Comparison of ENCODE assay signal across 21 cellular contexts in the genomic region with DNA sequence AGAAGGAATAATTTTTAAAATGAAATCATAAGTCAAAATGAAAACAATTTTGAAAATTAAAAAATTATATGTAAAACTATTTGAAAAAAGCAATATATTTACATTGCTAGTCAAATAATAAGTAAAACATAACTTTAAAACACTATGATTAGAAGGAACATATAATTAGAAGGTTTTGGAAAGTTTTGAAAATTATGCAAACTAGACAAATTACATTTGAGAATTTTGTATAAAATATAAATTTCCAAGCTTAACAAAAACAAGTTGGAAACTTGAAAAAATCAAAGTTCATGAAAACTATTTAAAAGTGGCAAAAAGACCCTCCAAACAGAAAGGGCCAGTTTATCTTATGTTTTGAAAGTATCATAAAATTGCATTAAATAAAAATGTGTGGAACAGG.
DNase-seq lines count a peak whose midpoint lies in the region; ATAC-seq, FAIRE-seq and TF ChIP-seq lines count a peak whose summit lies in the region.
"Had no signal": no experiment of that assay in that cellular context is flagged by ENCODE, and none has a peak within 500 bp of the region (broad histone marks: within the 10 kb centered on the region; RNA-seq: fewer than 3 reads in every experiment).

No MANE protein-coding gene starts in this region.

- no peaks in the 10 kb centered on the region for H3K36me3 ChIP-seq in IMR-90 (ENCODE audit: control insufficient read depth, insufficient read depth, low read length)
- no peaks in the 10 kb centered on the region for H3K36me3 ChIP-seq in pancreas
- no peaks in the 10 kb centered on the region for H3K36me3 ChIP-seq in A673 (ENCODE audit: insufficient read depth, low read length, poor library complexity, severe bottlenecking)
- H3K36me3 ChIP-seq: BLaER1, HAP-1 had no signal

- TF ChIP-seq CTCF in A549 (IDR thresholded peaks at IDR 0.05) = no peak
- no peak for TF ChIP-seq CTCF in IMR-90 (conservative IDR thresholded peaks at IDR 0.05; ENCODE audit: low read depth, low read length)
- no peak for TF ChIP-seq CTCF in pancreas (IDR thresholded peaks at IDR 0.05)
- TF ChIP-seq CTCF in A673 (conservative IDR thresholded peaks at IDR 0.05; ENCODE audit: low read depth, low read length) = no peak

- H4K5ac ChIP-seq in IMR-90 (ENCODE audit: low read depth, low read length) = no peak overlapping the region

- CTCF ChIA-PET in A549 (lab: Yijun Ruan, JAX) = no interaction called here
- CTCF ChIA-PET in IMR-90 (lab: Yijun Ruan, JAX) = no interaction called here
- CTCF ChIA-PET in A673 (lab: Charles Lee) = no interaction called here

- H3K27ac ChIP-seq in A549 = no peak overlapping the region
- H3K27ac ChIP-seq in IMR-90 (ENCODE audit: insufficient read depth, low read length) = no peak overlapping the region
- H3K27ac ChIP-seq in pancreas = no peak overlapping the region
- H3K27ac ChIP-seq in A673 (ENCODE audit: low read depth, low read length, poor library complexity, severe bottlenecking) = no peak overlapping the region
- H3K27ac ChIP-seq: BLaER1, C4-2B had no signal

- H4K20me1 ChIP-seq in IMR-90 (ENCODE audit: insufficient read depth, low read length) = no peaks in the 10 kb centered on the region
- H4K20me1 ChIP-seq: BLaER1 had no signal

- H3K27me3 ChIP-seq in IMR-90 (ENCODE audit: control insufficient read depth, insufficient read depth, low read length) (no peaks in the 10 kb centered on the region), pancreas (no peaks in the 10 kb centered on the region), A673 (replicated peaks; ENCODE audit: insufficient read depth, low read depth, low read length, poor library complexity) (no peaks in the 10 kb centered on the region)
- H3K27me3 ChIP-seq: BLaER1 had no signal

- H2BK15ac ChIP-seq in IMR-90 (ENCODE audit: low read depth, low read length) = no peak overlapping the region

- ATAC-seq in A549 (no peak), IMR-90 (ENCODE audit: low read depth) (no peak), pancreas (no peak), HG03159 (IDR thresholded peaks at IDR 0.05; ENCODE audit: unreplicated experiment) (no peak), GM18907 (IDR thresholded peaks at IDR 0.05; ENCODE audit: unreplicated experiment) (no peak)
- ATAC-seq: CD8-positive, alpha-beta T cell had no signal

- intact Hi-C loops in IMR-90 (cut with micrococcal nuclease) = no loop called here
- intact Hi-C loops in pancreas (cut with DNase I) = no loop called here
- intact Hi-C loops in A673 (cut with micrococcal nuclease; ENCODE audit: unreplicated experiment) = no loop called here

- H3K79me1 ChIP-seq in IMR-90 (ENCODE audit: low read depth in 1 of 2, low read length in 2 of 2) = no peaks in the 10 kb centered on the region

- H3K4me2 ChIP-seq in A549 = no peak overlapping the region
- no peak overlapping the region for H3K4me2 ChIP-seq in IMR-90 (ENCODE audit: low read depth, low read length)
- H3K4me2 ChIP-seq: BLaER1 had no signal

- H2AK9ac ChIP-seq in IMR-90 (replicated peaks; ENCODE audit: low read depth, low read length, poor library complexity) = no peak overlapping the region

- no peak overlapping the region for H3K56ac ChIP-seq in IMR-90 (ENCODE audit: extremely low read depth, insufficient read depth, low read length)

- no peak overlapping the region for H2AK5ac ChIP-seq in IMR-90 (ENCODE audit: low read depth, low read length)

- no peaks in the 10 kb centered on the region for H3K9me3 ChIP-seq in A549
- H3K9me3 ChIP-seq in IMR-90 (ENCODE audit: control insufficient read depth, insufficient read depth, low read length) = 0 out of 2 replicates have a peak, but pooled peaks cover 2% of the 10 kb centered on the region
- no peaks in the 10 kb centered on the region for H3K9me3 ChIP-seq in pancreas
- H3K9me3 ChIP-seq in A673 (ENCODE audit: low read depth, low read length, poor library complexity, severe bottlenecking) = no peaks in the 10 kb centered on the region
- H3K9me3 ChIP-seq: BLaER1, Caco-2, HAP-1 had no signal

- TF ChIP-seq EP300 in A549 (IDR thresholded peaks at IDR 0.05) = no peak

- H2BK120ac ChIP-seq in IMR-90 (ENCODE audit: low read depth, low read length) = no peak overlapping the region

- no peak overlapping the region for H3K23ac ChIP-seq in IMR-90 (ENCODE audit: low read depth, low read length)

- no peak overlapping the region for H3K4ac ChIP-seq in IMR-90 (ENCODE audit: low read depth, low read length)

- in situ Hi-C loops in IMR-90 (cut with MboI; ENCODE audit: low sequenced_read_pairs) = no loop called here

- no peak overlapping the region for H3K4me3 ChIP-seq in A549
- H3K4me3 ChIP-seq in IMR-90 (ENCODE audit: insufficient read depth, low read depth, low read length) = no peak overlapping the region
- no peak overlapping the region for H3K4me3 ChIP-seq in pancreas
- no peak overlapping the region for H3K4me3 ChIP-seq in A673 (ENCODE audit: low read depth, low read length, poor library complexity, severe bottlenecking)
- H3K4me3 ChIP-seq: BLaER1, HAP-1 had no signal

- POLR2A ChIA-PET in A549 (lab: Yijun Ruan, JAX) (no interaction called here), IMR-90 (lab: Charles Lee; ENCODE audit: unreplicated experiment) (no interaction called here), A673 (lab: Charles Lee; ENCODE audit: low non-redundant PET) (no interaction called here)

- H3K18ac ChIP-seq in IMR-90 (ENCODE audit: low read depth, low read length) = no peak overlapping the region

- no peak overlapping the region for H3K14ac ChIP-seq in IMR-90 (replicated peaks; ENCODE audit: low read depth, low read length)

- H4K91ac ChIP-seq in IMR-90 (ENCODE audit: insufficient read depth, low read depth, low read length) = no peak overlapping the region

- H3K9ac ChIP-seq in IMR-90 (ENCODE audit: low read depth, low read length) = no peak overlapping the region
- H3K9ac ChIP-seq: BLaER1 had no signal

- TF ChIP-seq POLR2A in A549 (IDR thresholded peaks at IDR 0.05; ENCODE audit: low read length) = no peak
- TF ChIP-seq POLR2A in IMR-90 (IDR thresholded peaks at IDR 0.05; ENCODE audit: low read depth, low read length) = no peak

- H2BK20ac ChIP-seq in IMR-90 (ENCODE audit: low read depth, low read length) = no peak overlapping the region

- TF ChIP-seq RAD21 in A549 (conservative IDR thresholded peaks at IDR 0.05 in 1 of 2, IDR thresholded peaks at IDR 0.05 in 1 of 2) (no peak), IMR-90 (IDR thresholded peaks at IDR 0.05; ENCODE audit: low read length) (no peak)

- no TSS peak for BruUV-seq in IMR-90 (replicated peaks; lab: Mats Ljungman, UMichigan)
- BruUV-seq in A673 (replicated peaks; lab: Mats Ljungman, UMichigan) = no TSS peak

- H2AFZ ChIP-seq in IMR-90 (replicated peaks; ENCODE audit: low read length, poor library complexity) = no peak overlapping the region

- DNase-seq in A549 (ENCODE audit: low read depth in 1 of 2, low spot score in 1 of 2) (no peak), IMR-90 (no peak), pancreas (no peak), A673 (ENCODE audit: low spot score) (no peak)
- no peak for DNase-seq in effector CD4-positive, alpha-beta T cell
- DNase-seq: Caco-2; CD4-positive, CD25-positive, alpha-beta regulatory T cell; CD8-positive, alpha-beta T cell; DMS53; DMS79 treated with DMSO at 0.1 percent for 48 hours; GOT3; HFFc6 had no signal

- H3K4me1 ChIP-seq in A549 (no peaks in the 10 kb centered on the region), IMR-90 (ENCODE audit: control insufficient read depth, insufficient read depth, low read length) (no peaks in the 10 kb centered on the region), pancreas (no peaks in the 10 kb centered on the region), A673 (ENCODE audit: insufficient read depth, low read length, poor library complexity, severe bottlenecking) (no peaks in the 10 kb centered on the region)
- H3K4me1 ChIP-seq: BLaER1, Caco-2, HAP-1 had no signal

- H4K8ac ChIP-seq in IMR-90 (ENCODE audit: low read depth in 2 of 2, low read length in 2 of 2) = no peak overlapping the region

- FAIRE-seq in A549 (lab: Jason Lieb, UNC) (no peak), endometrium (lab: Jason Lieb, UNC) (peak; percentile 51), pancreas (lab: Jason Lieb, UNC) (peak; percentile 87)
- FAIRE-seq: GM12892, GM19239, H54 had no signal

- no peak overlapping the region for H2BK5ac ChIP-seq in IMR-90 (ENCODE audit: low read depth, low read length, poor library complexity, severe bottlenecking)

- no peaks in the 10 kb centered on the region for H3K9me1 ChIP-seq in IMR-90 (ENCODE audit: insufficient read depth, low read length)

- dilution Hi-C loops in IMR-90 (cut with HindIII; ENCODE audit: low sequenced_read_pairs, unreplicated experiment) = no loop called here

TF ChIP-seq in A549, 52 proteins besides CTCF, POLR2A, EP300 and RAD21:
- TF ChIP-seq ZSCAN20 (CRISPR knock-in tag; IDR thresholded peaks at IDR 0.05) = no peak
- TF ChIP-seq MAFK (IDR thresholded peaks at IDR 0.05; ENCODE audit: partially characterized antibody) = peak; percentile 26
- no peak for TF ChIP-seq FOSL2 (IDR thresholded peaks at IDR 0.05)
- no peak for TF ChIP-seq FOSL2 (CRISPR knock-in tag; IDR thresholded peaks at IDR 0.05)

TF ChIP-seq in IMR-90, 13 proteins besides CTCF, POLR2A, EP300 and RAD21:
- TF ChIP-seq SMC3 (IDR thresholded peaks at IDR 0.05; ENCODE audit: low read depth, low read length) (no peak), MAFK (IDR thresholded peaks at IDR 0.05; ENCODE audit: low read depth, low read length) (peak; percentile 24; the same call in 1 of the 2 replicates)
